14 cellular contexts compared by ENCODE assay signal in genomic region chr10:50390302-50390701, GRCh38.
DNase-seq lines count a peak whose midpoint lies in the region; ATAC-seq and TF ChIP-seq lines count a peak whose summit lies in the region.
"Had no signal": no experiment of that assay in that cellular context is flagged by ENCODE, and none has a peak within 500 bp of the region (broad histone marks: within the 10 kb centered on the region; RNA-seq: fewer than 3 reads in every experiment).

No MANE protein-coding gene starts in this region.

- H3K27ac ChIP-seq in CD4-positive, CD25-positive, alpha-beta regulatory T cell (ENCODE audit: insufficient read depth, low read length, poor library complexity, severe bottlenecking), result no peak overlapping the region
- H3K27ac ChIP-seq in transverse colon, result no peak overlapping the region
- H3K27ac ChIP-seq: BLaER1 had no signal

- no peaks in the 10 kb centered on the region for H3K9me3 ChIP-seq in CD4-positive, CD25-positive, alpha-beta regulatory T cell (ENCODE audit: control insufficient read depth in 2 of 2, low read length in 2 of 2)
- no peaks in the 10 kb centered on the region for H3K9me3 ChIP-seq in transverse colon
- H3K9me3 ChIP-seq: BLaER1 had no signal

- no peaks in the 10 kb centered on the region for H3K9me3 Mint-ChIP-seq in CD4-positive, CD25-positive, alpha-beta regulatory T cell
- no peaks in the 10 kb centered on the region for H3K9me3 Mint-ChIP-seq in stimulated activated memory B cell treated with anti-CD40 and anti-IgM and Interleukin-4, amounts not matched to agents 10 μg/mL and 1 μg/mL and 100 μg/mL, for 72 hours
- H3K9me3 Mint-ChIP-seq: CD14-positive monocyte; CD8-positive, alpha-beta T cell; H9 had no signal

- no peaks in the 10 kb centered on the region for H3K27me3 Mint-ChIP-seq in CD4-positive, CD25-positive, alpha-beta regulatory T cell
- no peaks in the 10 kb centered on the region for H3K27me3 Mint-ChIP-seq in stimulated activated memory B cell treated with anti-CD40 and anti-IgM and Interleukin-4, amounts not matched to agents 10 μg/mL and 1 μg/mL and 100 μg/mL, for 72 hours

- in situ Hi-C loops in transverse colon (cut with MboI; ENCODE audit: low pct_ligation_motif_present in 1 of 4, low pct_unique_long_range_greater_than_20kb in 1 of 4, low sequenced_read_pairs in 3 of 4) (no loop called here), GM13977 (cut with MboI; ENCODE audit: low pct_unique_long_range_greater_than_20kb, low sequenced_read_pairs, unreplicated experiment) (no loop called here)

- H3K27ac Mint-ChIP-seq in CD4-positive, CD25-positive, alpha-beta regulatory T cell, result peak overlapping the region in 1 of 3 donors; percentile 52
- no peak overlapping the region for H3K27ac Mint-ChIP-seq in stimulated activated memory B cell treated with anti-CD40 and anti-IgM and Interleukin-4, amounts not matched to agents 10 μg/mL and 1 μg/mL and 100 μg/mL, for 72 hours
- H3K27ac Mint-ChIP-seq: CD8-positive, alpha-beta T cell had no signal

- peaks cover 9% of the 10 kb centered on the region for H3K36me3 Mint-ChIP-seq in CD4-positive, CD25-positive, alpha-beta regulatory T cell
- peaks cover 7% of the 10 kb centered on the region for H3K36me3 Mint-ChIP-seq in stimulated activated memory B cell treated with anti-CD40 and anti-IgM and Interleukin-4, amounts not matched to agents 10 μg/mL and 1 μg/mL and 100 μg/mL, for 72 hours

- TF ChIP-seq CTCF in transverse colon (IDR thresholded peaks at IDR 0.05) (no peak), GM13977 (IDR thresholded peaks at IDR 0.05; ENCODE audit: extremely low read depth, insufficient read depth, missing control alignments) (no peak)

- H3K4me3 ChIP-seq in CD4-positive, CD25-positive, alpha-beta regulatory T cell (ENCODE audit: low read depth, low read length), result peak overlapping the region; percentile 13
- H3K4me3 ChIP-seq in transverse colon, result no peak overlapping the region
- H3K4me3 ChIP-seq: BLaER1 had no signal

- no peak for TF ChIP-seq POLR2A in transverse colon (IDR thresholded peaks at IDR 0.05)

- 63 to 71% methylated on average over 2 of the region's 2 CpGs for WGBS in transverse colon (ENCODE audit: low coverage in 1 of 2), 2 donors

- peaks cover 66% of the 10 kb centered on the region for H3K4me1 ChIP-seq in CD4-positive, CD25-positive, alpha-beta regulatory T cell (ENCODE audit: control insufficient read depth, insufficient read depth, low read length, poor library complexity, severe bottlenecking)
- peaks cover 0 to 11% (median 5%) of the 10 kb centered on the region in 4 donors for H3K4me1 ChIP-seq in transverse colon

- H3K36me3 ChIP-seq in CD4-positive, CD25-positive, alpha-beta regulatory T cell (ENCODE audit: control insufficient read depth, insufficient read depth, low read length), result peaks cover 4% of the 10 kb centered on the region
- no peaks in the 10 kb centered on the region for H3K36me3 ChIP-seq in transverse colon
- H3K36me3 ChIP-seq: BLaER1 had no signal

- no peak for DNase-seq in CD4-positive, CD25-positive, alpha-beta regulatory T cell
- DNase-seq in NCI-H526 treated with DMSO at 0.1 percent for 48 hours (lab: John Stamatoyannopoulos, UW), result peak; percentile 13
- no peak for DNase-seq in left lobe of liver (ENCODE audit: low spot score)
- peak; percentile 11 for DNase-seq in transverse colon
- no peak for DNase-seq in NCI-H748 (lab: John Stamatoyannopoulos, UW; ENCODE audit: unreplicated experiment)
- no peak for DNase-seq in GM13977 (ENCODE audit: low spot score)
- DNase-seq: CD8-positive, alpha-beta T cell; COR-L47; GOT3; H9; KG1 had no signal

- peak overlapping the region in 1 of 4 donors; percentile 50 for H3K4me3 Mint-ChIP-seq in CD4-positive, CD25-positive, alpha-beta regulatory T cell
- H3K4me3 Mint-ChIP-seq in stimulated activated memory B cell treated with anti-CD40 and anti-IgM and Interleukin-4, amounts not matched to agents 10 μg/mL and 1 μg/mL and 100 μg/mL, for 72 hours, result no peak overlapping the region
- H3K4me3 Mint-ChIP-seq: CD14-positive monocyte; CD8-positive, alpha-beta T cell; H9 had no signal

- no peak for ATAC-seq in CD4-positive, CD25-positive, alpha-beta regulatory T cell (ENCODE audit: low read depth in 2 of 2)
- peak; percentile 20 for ATAC-seq in left lobe of liver
- ATAC-seq in stimulated activated memory B cell treated with anti-CD40 and anti-IgM and Interleukin-4, amounts not matched to agents 10 μg/mL and 1 μg/mL and 100 μg/mL, for 72 hours, result no peak
- ATAC-seq: CD8-positive, alpha-beta T cell had no signal

- TF ChIP-seq EP300 in transverse colon (IDR thresholded peaks at IDR 0.05; ENCODE audit: low read depth), result no peak

- H3K4me1 Mint-ChIP-seq in CD4-positive, CD25-positive, alpha-beta regulatory T cell, result peaks cover 49 to 85% (median 68%) of the 10 kb centered on the region in 4 donors
- H3K4me1 Mint-ChIP-seq in stimulated activated memory B cell treated with anti-CD40 and anti-IgM and Interleukin-4, amounts not matched to agents 10 μg/mL and 1 μg/mL and 100 μg/mL, for 72 hours, result peaks cover 26% of the 10 kb centered on the region

- no peaks in the 10 kb centered on the region for H3K27me3 ChIP-seq in CD4-positive, CD25-positive, alpha-beta regulatory T cell (ENCODE audit: control insufficient read depth, insufficient read depth, low read length)
- H3K27me3 ChIP-seq in transverse colon, result no peaks in the 10 kb centered on the region
- H3K27me3 ChIP-seq: BLaER1 had no signal

- intact Hi-C loops in transverse colon (cut with DNase I; ENCODE audit: low total_unique reads), result no loop called here

Comparison
In these comparisons a context has a peak if more than half of its experiments do, and no peak if none do; other contexts are left out.
1. DNase-seq: peak in NCI-H526 treated with DMSO at 0.1 percent for 48 hours (single experiment) and transverse colon (single experiment); none in CD4-positive, CD25-positive, alpha-beta regulatory T cell (0 of 3), left lobe of liver (single experiment), NCI-H748 (single experiment) and GM13977 (single experiment).